In genomic region chr5:54628049-54628448, GRCh38 we compare ENCODE assay signal across 15 cellular contexts.
"Had no signal": no experiment of that assay in that cellular context is flagged by ENCODE, and none has a peak within 500 bp of the region (broad histone marks: within the 10 kb centered on the region; RNA-seq: fewer than 3 reads in every experiment).

No MANE protein-coding gene starts in this region.

- H3K4me3 ChIP-seq: ascending aorta, heart left ventricle had no signal

- H3K36me3 ChIP-seq: ascending aorta, heart left ventricle had no signal

- H3K27ac ChIP-seq: ascending aorta, epithelial cell of prostate, heart left ventricle had no signal

- H3K27ac Mint-ChIP-seq: activated naive CD4-positive, alpha-beta T cell treated with anti-CD3 and anti-CD28 coated beads, Interleukin-2, amount 10 ng/mL, durations not matched to agents 7 days and 5 days; activated T-cell treated with anti-CD3 and anti-CD28 coated beads, Interleukin-2, amount 50 U/mL, for 24 hours; stimulated activated effector memory CD8-positive, alpha-beta T cell treated with anti-CD3 and anti-CD28 coated beads, Interleukin-12 subunit alpha, Interleukin-12 subunit beta, amount 100 ng/mL, for 72 hours had no signal

- ATAC-seq: heart left ventricle; stimulated activated effector memory CD8-positive, alpha-beta T cell treated with anti-CD3 and anti-CD28 coated beads, Interleukin-12 subunit alpha, Interleukin-12 subunit beta, amount 100 ng/mL, for 72 hours had no signal

- DNase-seq: activated CD4-positive, alpha-beta T cell treated with anti-CD3 and anti-CD28 coated beads, Interleukin-2, amount 50 U/mL, for 4 hours; activated CD4-positive, CD25-positive, alpha-beta regulatory T cell treated with anti-CD3 and anti-CD28 coated beads, Interleukin-2, amount 50 U/mL, for 72 hours; activated naive CD4-positive, alpha-beta T cell treated with anti-CD3 and anti-CD28 coated beads, Interleukin-2, amount 10 ng/mL, durations not matched to agents 7 days and 5 days; activated T-cell treated with anti-CD3 and anti-CD28 coated beads, Interleukin-2, amount 50 U/mL, for 24 hours; dermis blood vessel endothelial cell; heart left ventricle; stimulated activated CD4-positive, alpha-beta T cell treated with anti-CD3 and anti-CD28 coated beads, Interleukin-12 subunit alpha, Interleukin-12 subunit beta, amount 100 ng/mL, for 4 hours; stimulated activated CD4-positive, alpha-beta T cell treated with anti-CD3 and anti-CD28 coated beads, Interleukin-2, amount 100 ng/mL, for 24 hours; T-helper 1 cell; T1000 had no signal

- H3K9me3 ChIP-seq: ascending aorta had no signal

- FAIRE-seq: frontal cortex, islet of Langerhans had no signal

- H3K27me3 ChIP-seq: ascending aorta, heart left ventricle had no signal

- H3K36me3 Mint-ChIP-seq: stimulated activated effector memory CD8-positive, alpha-beta T cell treated with anti-CD3 and anti-CD28 coated beads, Interleukin-12 subunit alpha, Interleukin-12 subunit beta, amount 100 ng/mL, for 72 hours had no signal

- H3K27me3 Mint-ChIP-seq: activated T-cell treated with anti-CD3 and anti-CD28 coated beads, Interleukin-2, amount 50 U/mL, for 24 hours had no signal

- H3K4me3 Mint-ChIP-seq: activated naive CD4-positive, alpha-beta T cell treated with anti-CD3 and anti-CD28 coated beads, Interleukin-2, amount 10 ng/mL, durations not matched to agents 7 days and 5 days; activated T-cell treated with anti-CD3 and anti-CD28 coated beads, Interleukin-2, amount 50 U/mL, for 24 hours; stimulated activated effector memory CD8-positive, alpha-beta T cell treated with anti-CD3 and anti-CD28 coated beads, Interleukin-12 subunit alpha, Interleukin-12 subunit beta, amount 100 ng/mL, for 72 hours had no signal
